ENCODE assay signal across 25 cellular contexts in genomic region chr4:130722370-130722769, GRCh38.
DNase-seq lines count a peak whose midpoint lies in the region; ATAC-seq and TF ChIP-seq lines count a peak whose summit lies in the region.
"Had no signal": no experiment of that assay in that cellular context is flagged by ENCODE, and none has a peak within 500 bp of the region (broad histone marks: within the 10 kb centered on the region; RNA-seq: fewer than 3 reads in every experiment).

No MANE protein-coding gene starts in this region.

- DNase-seq in MCF 10A (ENCODE audit: unreplicated experiment) (peak; percentile 77), breast epithelium (ENCODE audit: low spot score in 2 of 2) (no peak), RWPE1 (ENCODE audit: low spot score) (peak; percentile 22), glomerular visceral epithelial cell (ENCODE audit: extremely low spot score) (peak; percentile 42), SIG-M5 (lab: John Stamatoyannopoulos, UW) (no peak), EL (no peak), RPMI8226 (no peak)
- DNase-seq: activated CD4-positive, alpha-beta T cell treated with anti-CD3 and anti-CD28 coated beads for 48 hours; activated naive CD4-positive, alpha-beta T cell treated with anti-CD3 and anti-CD28 coated beads for 36 hours; amniotic stem cell; CD8-positive, alpha-beta T cell; colonic mucosa; DMS 273 treated with DMSO at 0.1 percent for 48 hours; effector memory CD4-positive, alpha-beta T cell; GDM1; KBM-7; kidney glomerular epithelial cell; NCI-H524; Peyer's patch; T-helper 17 cell; transverse colon had no signal

- no peak overlapping the region for H3K27ac Mint-ChIP-seq in MCF 10A (ENCODE audit: low read depth, unreplicated experiment)
- H3K27ac Mint-ChIP-seq: activated naive CD4-positive, alpha-beta T cell treated with anti-CD3 and anti-CD28 coated beads for 36 hours; CD8-positive, alpha-beta T cell; T-helper 17 cell had no signal

- H3K4me3 Mint-ChIP-seq in MCF 10A (ENCODE audit: unreplicated experiment), result no peak overlapping the region
- H3K4me3 Mint-ChIP-seq: activated naive CD4-positive, alpha-beta T cell treated with anti-CD3 and anti-CD28 coated beads for 36 hours; CD8-positive, alpha-beta T cell; T-helper 17 cell had no signal

- POLR2A ChIA-PET in MCF 10A (lab: Yijun Ruan, JAX), result no interaction called here
- POLR2A ChIA-PET in RWPE1 (lab: Yijun Ruan, JAX; ENCODE audit: low non-redundant PET), result no interaction called here

- ATAC-seq in GM18858 (IDR thresholded peaks at IDR 0.05; ENCODE audit: unreplicated experiment), result no peak
- ATAC-seq: CD8-positive, alpha-beta T cell; T-helper 17 cell had no signal

- CTCF ChIA-PET in MCF 10A (lab: Yijun Ruan, JAX), result interaction anchor here (0.5 kb wide), 1 partner anchor 150 kb away, joined by 3 read pairs; no protein-coding TSS in a partner anchor
- CTCF ChIA-PET in RWPE1 (lab: Yijun Ruan, JAX), result interaction anchor here (0.6 kb wide), 1 partner anchor 363 kb away, joined by 3 read pairs; no protein-coding TSS in a partner anchor

- no TSS peak for BruUV-seq in MCF 10A (replicated peaks; lab: Mats Ljungman, UMichigan)

- H3K4me1 ChIP-seq in breast epithelium, result no peaks in the 10 kb centered on the region
- H3K4me1 ChIP-seq: colonic mucosa, Peyer's patch, prostate gland had no signal

- no peak for TF ChIP-seq POLR2A in breast epithelium (IDR thresholded peaks at IDR 0.05)

- no peaks in the 10 kb centered on the region for H3K9me3 Mint-ChIP-seq in MCF 10A (ENCODE audit: unreplicated experiment)
- H3K9me3 Mint-ChIP-seq: CD8-positive, alpha-beta T cell had no signal

- no peaks in the 10 kb centered on the region for H3K27me3 ChIP-seq in breast epithelium
- H3K27me3 ChIP-seq: colonic mucosa, Peyer's patch, transverse colon had no signal

- H3K36me3 Mint-ChIP-seq in MCF 10A (ENCODE audit: insufficient read depth, unreplicated experiment), result no peaks in the 10 kb centered on the region
- H3K36me3 Mint-ChIP-seq: CD8-positive, alpha-beta T cell had no signal

- intact Hi-C loops in MCF 10A (cut with micrococcal nuclease), result no loop called here
- intact Hi-C loops in breast epithelium (cut with DNase I; ENCODE audit: low total_unique reads), result no loop called here

- H3K27ac ChIP-seq in breast epithelium (no peak overlapping the region), RWPE1 (no peak overlapping the region)
- H3K27ac ChIP-seq: colonic mucosa, Peyer's patch, prostate gland, SK-N-MC, transverse colon had no signal

- H3K9me3 ChIP-seq in breast epithelium, result no peaks in the 10 kb centered on the region
- H3K9me3 ChIP-seq: colonic mucosa, Peyer's patch, prostate gland, transverse colon had no signal

- H3K4me1 Mint-ChIP-seq in MCF 10A (ENCODE audit: insufficient read depth, unreplicated experiment), result no peaks in the 10 kb centered on the region
- H3K4me1 Mint-ChIP-seq: T-helper 17 cell had no signal

- no peak overlapping the region for H3K4me3 ChIP-seq in breast epithelium
- H3K4me3 ChIP-seq: colonic mucosa, lung, Peyer's patch, prostate gland, SK-N-MC, transverse colon had no signal

- H3K27me3 Mint-ChIP-seq in MCF 10A (ENCODE audit: insufficient read depth, unreplicated experiment), result no peaks in the 10 kb centered on the region
- H3K27me3 Mint-ChIP-seq: T-helper 17 cell had no signal

- H3K36me3 ChIP-seq in breast epithelium, result no peaks in the 10 kb centered on the region
- H3K36me3 ChIP-seq: colonic mucosa, Peyer's patch, prostate gland, transverse colon had no signal

- no peak for TF ChIP-seq CTCF in MCF 10A (IDR thresholded peaks at IDR 0.05; ENCODE audit: unreplicated experiment)
- no peak for TF ChIP-seq CTCF in breast epithelium (IDR thresholded peaks at IDR 0.05)
- no peak for TF ChIP-seq CTCF in RWPE1 (conservative IDR thresholded peaks at IDR 0.05; ENCODE audit: low read depth)

Comparison
In these comparisons a context has a peak if more than half of its experiments do, and no peak if none do; other contexts are left out.
1. DNase-seq: peak in MCF 10A (single experiment), RWPE1 (single experiment) and glomerular visceral epithelial cell (single experiment); none in breast epithelium (0 of 2), SIG-M5 (single experiment), EL (single experiment) and RPMI8226 (single experiment).